ENCODE assay signal across 18 cellular contexts in the genomic region with DNA sequence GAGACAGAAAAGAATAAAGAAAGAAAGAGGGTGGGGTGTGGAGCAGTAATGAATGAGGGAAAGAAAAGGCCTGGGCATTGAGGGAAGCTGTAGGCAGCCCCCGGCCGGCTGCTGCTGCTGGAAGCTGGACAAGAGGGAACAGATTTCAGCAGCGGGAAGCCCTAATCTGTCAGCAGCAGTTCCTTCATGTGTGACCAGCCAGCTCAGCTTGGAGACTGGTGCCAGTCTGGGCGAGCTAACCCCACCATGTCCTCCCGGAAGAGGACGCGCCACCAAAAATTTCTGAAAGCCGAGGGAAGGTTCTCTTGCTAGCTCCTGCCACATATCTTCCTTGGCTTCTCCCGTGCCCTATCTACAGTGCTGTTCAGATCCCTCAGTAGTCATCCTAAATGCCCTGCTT.
DNase-seq lines count a peak whose midpoint lies in the region; ATAC-seq, FAIRE-seq and TF ChIP-seq lines count a peak whose summit lies in the region.
"Had no signal": no experiment of that assay in that cellular context is flagged by ENCODE, and none has a peak within 500 bp of the region (broad histone marks: within the 10 kb centered on the region; RNA-seq: fewer than 3 reads in every experiment).

No MANE protein-coding gene starts in this region.

- no peak for FAIRE-seq in frontal cortex (lab: Jason Lieb, UNC)
- FAIRE-seq: G401.6, HTR-8/SVneo had no signal

- ATAC-seq in HG03521 (IDR thresholded peaks at IDR 0.05; ENCODE audit: unreplicated experiment) = no peak

- no peak for TF ChIP-seq CTCF in neural crest cell (conservative IDR thresholded peaks at IDR 0.05)

- H3K4me3 Mint-ChIP-seq in neural crest cell = peak overlapping the region; percentile 50
- H3K4me3 Mint-ChIP-seq: CD4-positive, alpha-beta memory T cell had no signal

- peak overlapping the region; percentile 54 for H3K27ac Mint-ChIP-seq in neural crest cell (ENCODE audit: unreplicated experiment)

- no peaks in the 10 kb centered on the region for H3K27me3 Mint-ChIP-seq in neural crest cell (ENCODE audit: low read depth)

- H3K36me3 Mint-ChIP-seq in neural crest cell (ENCODE audit: low read depth) = no peaks in the 10 kb centered on the region
- H3K36me3 Mint-ChIP-seq: CD4-positive, alpha-beta memory T cell had no signal

- H3K9me3 Mint-ChIP-seq in neural crest cell = peaks cover under 1% of the 10 kb centered on the region

- peaks cover 72% of the 10 kb centered on the region for H3K4me1 Mint-ChIP-seq in neural crest cell
- H3K4me1 Mint-ChIP-seq: CD4-positive, alpha-beta memory T cell had no signal

- DNase-seq in ELF-1 (ENCODE audit: low read depth, low spot score) (peak; percentile 9), NCI-H446 treated with DMSO at 0.1 percent for 48 hours (lab: John Stamatoyannopoulos, UW) (peak; percentile 87), cerebellum (ENCODE audit: low spot score) (peak; percentile 70), neural crest cell (ENCODE audit: low read depth, low spot score) (no peak), frontal cortex (ENCODE audit: low spot score in 2 of 2) (no peak), GM19238 (ENCODE audit: insufficient read length, low spot score) (no peak)
- DNase-seq in activated CD4-positive, alpha-beta T cell treated with anti-CD3 and anti-CD28 coated beads, Interleukin-2, amount 50 U/mL, for 1 hour = no peak
- DNase-seq: CD4-positive, alpha-beta memory T cell; DMS79; GM23248; HCEC 1CT; IMR-90; NCI-H1092; NCI-H2081 treated with DMSO at 0.1 percent for 48 hours; NCI-H510A had no signal

Comparison
In these comparisons a context has a peak if more than half of its experiments do, and no peak if none do; other contexts are left out.
1. DNase-seq: peak in ELF-1 (single experiment), NCI-H446 treated with DMSO at 0.1 percent for 48 hours (single experiment) and cerebellum (single experiment); none in neural crest cell (single experiment), activated CD4-positive, alpha-beta T cell treated with anti-CD3 and anti-CD28 coated beads, Interleukin-2, amount 50 U/mL, for 1 hour (single experiment), frontal cortex (0 of 2) and GM19238 (single experiment).